34 cellular contexts compared by ENCODE assay signal in the genomic region with DNA sequence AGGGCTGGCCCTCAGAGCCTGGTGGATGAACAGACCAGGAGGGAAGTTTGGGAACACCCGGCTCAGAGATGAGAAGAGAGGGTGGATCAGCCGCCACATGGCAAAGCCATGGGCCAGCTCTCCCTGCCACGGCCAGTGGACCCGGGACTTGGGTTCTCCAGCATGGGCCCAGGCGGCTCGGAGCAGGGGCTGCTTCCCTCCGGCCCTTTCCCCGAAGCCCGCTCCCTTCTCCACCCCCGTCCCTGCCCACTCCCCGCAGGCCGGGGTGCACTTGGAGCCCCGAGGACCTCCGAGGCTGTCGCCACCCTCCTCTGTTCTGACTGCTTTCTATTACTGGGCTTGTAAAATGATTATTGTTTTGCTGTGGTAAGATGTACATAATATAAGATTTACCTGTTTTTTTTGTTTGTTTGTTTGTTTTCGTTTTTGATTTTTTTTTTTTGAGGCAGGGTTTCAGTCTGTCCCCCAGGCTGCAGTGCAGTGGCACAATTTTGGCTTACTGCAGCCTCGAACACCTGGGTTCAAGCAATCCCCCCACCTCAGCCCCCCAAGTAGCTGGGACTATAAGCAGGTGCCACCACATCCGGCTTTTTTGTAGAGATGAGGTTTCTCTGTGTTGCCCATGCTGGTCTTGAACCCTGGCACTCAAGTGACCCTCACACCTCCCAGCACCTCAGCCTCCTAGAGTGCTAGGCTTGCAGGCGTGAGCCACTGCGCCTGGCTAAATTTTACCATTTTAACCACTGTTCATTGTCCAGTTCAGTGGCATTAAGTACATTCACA. TPM values are rescaled to one million over a fixed set of nuclear protein-coding genes. Genes with fewer than 3 reads are reported as not detected.
"Had no signal": no experiment of that assay in that cellular context is flagged by ENCODE, and none has a peak within 500 bp of the region (broad histone marks: within the 10 kb centered on the region; RNA-seq: fewer than 3 reads in every experiment).

No MANE protein-coding gene starts in this region.

- ATAC-seq: effector memory CD8-positive, alpha-beta T cell; esophagus mucosa; gastrocnemius medialis; left cardiac atrium; left lung; left ventricle myocardium superior; lower lobe of right lung; mucosa of descending colon had no signal

- FAIRE-seq: endometrium, islet of Langerhans, keratinocyte had no signal

- H3K9me3 ChIP-seq: colonic mucosa, esophagus squamous epithelium, gastrocnemius medialis, heart right ventricle, left lung, lower lobe of right lung, mucosa of descending colon had no signal

- H3K4me1 ChIP-seq: colonic mucosa, gastrocnemius medialis, heart right ventricle, lower lobe of right lung had no signal

- H3K36me3 ChIP-seq: colonic mucosa, esophagus squamous epithelium, gastrocnemius medialis, heart right ventricle, left lung, lower lobe of right lung had no signal

- DNase-seq: colonic mucosa; cortex of kidney; effector CD8-positive, alpha-beta T cell; effector memory CD8-positive, alpha-beta T cell; endodermal cell; erythroblast; esophagus squamous epithelium; foreskin fibroblast; foreskin melanocyte; gastrocnemius medialis; glutamatergic neuron; head of caudate nucleus; heart right ventricle; hippocampal formation; left cardiac atrium; left lung; left ventricle myocardium superior; lower lobe of right lung; mesenchymal stem cell; mucosa of descending colon; naive B cell had no signal

- H3K27ac ChIP-seq: colonic mucosa, epithelial cell of prostate, esophagus squamous epithelium, gastrocnemius medialis, heart right ventricle, left lung, lower lobe of right lung had no signal

- H3K27me3 ChIP-seq: colonic mucosa had no signal

- H3K4me3 ChIP-seq: colonic mucosa, esophagus squamous epithelium, gastrocnemius medialis, heart right ventricle, left lung, lower lobe of right lung, mucosa of descending colon had no signal

RNA-seq across cellular contexts. Expression of gene TH, which starts 11.3 kb away (rescaled TPM):
- total RNA-seq: endodermal cell, gastrocnemius medialis, heart right ventricle, kidney epithelial cell, left cardiac atrium, left ventricle myocardium superior, lower lobe of right lung, mesenteric fat pad, myocyte had no signal

RNA-seq across cellular contexts. Expression of gene INS, which starts 21.9 kb away (rescaled TPM):
- total RNA-seq: dermis microvascular lymphatic vessel endothelial cell, endodermal cell, esophagus mucosa, esophagus squamous epithelium, gastrocnemius medialis, glomerular endothelial cell, kidney epithelial cell, left cardiac atrium, left lung, left ventricle myocardium superior, lower leg skin, lower lobe of right lung, lung microvascular endothelial cell, mesothelial cell of epicardium, mucosa of descending colon, myocyte had no signal
- polyA plus RNA-seq: keratinocyte had no signal

RNA-seq across cellular contexts. Expression of gene IGF2, which starts 43.7 kb away (rescaled TPM):
- polyA plus RNA-seq: keratinocyte had no signal
